In the genomic region with DNA sequence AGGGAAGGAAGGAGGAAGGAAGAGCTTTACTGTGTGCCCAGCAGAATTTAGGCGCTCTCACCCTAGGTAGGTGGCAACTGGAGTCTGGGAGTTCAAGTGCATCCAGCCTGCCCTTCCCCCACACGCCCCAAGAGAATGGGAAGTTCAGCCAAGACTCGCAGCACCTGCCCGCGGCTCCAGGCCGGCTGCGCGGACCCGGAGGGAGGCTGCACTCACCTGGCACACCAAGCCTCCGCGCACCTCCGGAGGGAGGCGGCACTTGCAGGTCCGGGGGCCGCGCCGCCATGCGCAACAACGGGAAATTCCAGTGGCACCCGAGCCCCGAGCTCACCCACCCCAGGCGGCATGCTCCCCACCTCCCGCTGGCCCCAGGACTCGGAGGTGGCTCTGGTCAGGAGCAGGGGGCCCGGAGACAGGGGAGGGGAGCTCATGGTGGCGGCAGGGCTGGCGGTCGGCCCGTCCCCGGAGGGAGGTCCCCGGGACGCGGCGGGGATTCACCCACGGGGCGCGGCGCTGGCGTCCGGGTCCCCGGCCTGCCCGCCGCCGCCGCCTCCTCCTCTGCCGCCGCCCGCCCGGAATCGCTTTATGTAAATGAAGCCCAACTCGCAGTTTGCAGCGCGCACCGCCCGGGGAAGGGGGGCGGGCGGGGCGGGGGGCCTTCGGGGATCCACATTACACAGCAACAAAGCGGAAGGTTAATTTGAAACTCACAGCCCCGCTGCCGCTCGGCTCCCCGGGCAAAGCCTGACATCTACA, we compare ENCODE assay signal across 8 cellular contexts. TPM values are rescaled to one million over a fixed set of nuclear protein-coding genes. Genes with fewer than 3 reads are reported as not detected.
DNase-seq lines count a peak whose midpoint lies in the region; TF ChIP-seq lines count a peak whose summit lies in the region.

Gene ZFHX3 (minus strand): TSS at position 593 of the 756 bp plus-strand sequence. CDS start 87,983 bp downstream, outside the sequence.

- no peak within 1 kb of the TSS for H4K91ac ChIP-seq in neuronal stem cell (ENCODE audit: low read depth, low read length, poor library complexity)

- no peaks in the 10 kb centered on the region for H3K9me3 Mint-ChIP-seq in HFFc6

- H3K27me3 ChIP-seq in neuronal stem cell (ENCODE audit: control insufficient read depth in 3 of 3, insufficient read depth in 3 of 3, low read depth in 1 of 3, low read length in 3 of 3) = peaks cover 0 to 71% (median 3%) of the 10 kb centered on the region in 3 experiments

- peaks cover 23 to 74% of the 10 kb centered on the region in 2 donors for H3K4me1 ChIP-seq in neuronal stem cell (ENCODE audit: control insufficient read depth in 2 of 2, insufficient read depth in 1 of 2, low read depth in 1 of 2, low read length in 2 of 2)

- no peak within 1 kb of the TSS for H3K4ac ChIP-seq in neuronal stem cell (ENCODE audit: low read length)

- H4K8ac ChIP-seq in neuronal stem cell (ENCODE audit: low read depth, low read length) = no peak within 1 kb of the TSS

- no CpG with 5 or more reads among the region's 64 CpGs for WGBS in neuronal stem cell (ENCODE audit: extremely low coverage in 2 of 2, insufficient read length in 2 of 2, insufficient replicate concordance in 1 of 2), 2 donors

- no peak within 1 kb of the TSS for H2BK5ac ChIP-seq in neuronal stem cell (ENCODE audit: low read length)

- peaks cover 0 to 4% of the 10 kb centered on the region in 2 donors for H3K36me3 ChIP-seq in neuronal stem cell (replicated peaks in 1 of 2; ENCODE audit: control insufficient read depth in 2 of 2, insufficient read depth in 2 of 2, low read length in 2 of 2)

- H3K4me2 ChIP-seq in neuronal stem cell (ENCODE audit: insufficient read depth, low read length, poor library complexity, severe bottlenecking) = peak within 1 kb of the TSS; percentile 85

- peak within 1 kb of the TSS; percentile 61 for H2BK120ac ChIP-seq in neuronal stem cell (ENCODE audit: low read depth, low read length)

- no peaks in the 10 kb centered on the region for H3K27me3 Mint-ChIP-seq in HFFc6 (ENCODE audit: insufficient read depth)

- peak within 1 kb of the TSS; percentile 71 for H3K9ac ChIP-seq in neuronal stem cell (ENCODE audit: low read depth, low read length, poor library complexity)

- H2AK5ac ChIP-seq in neuronal stem cell (ENCODE audit: low read depth, low read length) = peak within 1 kb of the TSS; percentile 68

- H3K23ac ChIP-seq in neuronal stem cell (ENCODE audit: low read depth, low read length, poor library complexity) = peak within 1 kb of the TSS; percentile 45

- peak within 1 kb of the TSS; percentile 48 for H2AFZ ChIP-seq in neuronal stem cell (ENCODE audit: low read length)

- H3K14ac ChIP-seq in neuronal stem cell (ENCODE audit: low read length) = no peak within 1 kb of the TSS

- H3K79me1 ChIP-seq in neuronal stem cell (ENCODE audit: low read depth, low read length) = no peaks in the 10 kb centered on the region

- peaks cover 48% of the 10 kb centered on the region for H3K4me1 Mint-ChIP-seq in HFFc6 (ENCODE audit: low read depth)

- H3K4me3 ChIP-seq in neuronal stem cell (ENCODE audit: low read length in 2 of 2) = peak within 1 kb of the TSS; percentile 52 to 77

- H3K36me3 Mint-ChIP-seq in HFFc6 (ENCODE audit: low read depth) = no peaks in the 10 kb centered on the region

- H3K18ac ChIP-seq in neuronal stem cell (ENCODE audit: low read length) = peak within 1 kb of the TSS; percentile 96

- peak within 1 kb of the TSS; percentile 64 for H2BK15ac ChIP-seq in neuronal stem cell (ENCODE audit: low read length)

- peak within 1 kb of the TSS; percentile 91 for H3K4me3 Mint-ChIP-seq in HFFc6

- peak; percentile 22; the same call in 1 of the 2 replicates for TF ChIP-seq CTCF in 22Rv1 (IDR thresholded peaks at IDR 0.05)
- no peak for TF ChIP-seq CTCF in GM10266 (IDR thresholded peaks at IDR 0.05; ENCODE audit: control insufficient read depth, insufficient read depth, low read depth, missing control alignments)
- no peak; the same call in 1 of the 2 replicates for TF ChIP-seq CTCF in HFFc6 (IDR thresholded peaks at IDR 0.05)

- H3K9me3 ChIP-seq in neuronal stem cell (replicated peaks in 1 of 2; ENCODE audit: control insufficient read depth in 2 of 2, insufficient read depth in 1 of 2, low read depth in 1 of 2, low read length in 2 of 2) = no peaks in the 10 kb centered on the region

- no peak within 1 kb of the TSS for H2BK12ac ChIP-seq in neuronal stem cell (ENCODE audit: low read length)

- H3K27ac Mint-ChIP-seq in HFFc6 = peak within 1 kb of the TSS; percentile 93

- DNase-seq in GM10266 (ENCODE audit: extremely low spot score) (peak; percentile 80), HFFc6 (peak; percentile 70), NCI-H1105 treated with DMSO at 0.1 percent for 48 hours (lab: John Stamatoyannopoulos, UW) (peak; percentile 57), glomerular endothelial cell (ENCODE audit: extremely low read depth, low read depth, low spot score) (no peak), neuronal stem cell (ENCODE audit: low spot score) (no peak), NCI-H1048 (lab: John Stamatoyannopoulos, UW) (no peak)
- peak; percentile 8 for DNase-seq in activated effector memory CD4-positive, alpha-beta T cell treated with Interleukin-2 at 50 U/mL for 16 hours

- H3K27ac ChIP-seq in 22Rv1 (peak within 1 kb of the TSS; percentile 57), neuronal stem cell (replicated peaks; ENCODE audit: low read length) (no peak within 1 kb of the TSS)

RNA-seq across cellular contexts. Expression of gene ZFHX3, which starts in this region (rescaled TPM):
- total RNA-seq in HFFc6 (2021; fragmentation: NEBNext Ultra II Directional; extraction: Animal tissue kit (Norgen Biotek cat#: 25700)) = 10 to 100 TPM; 14.5 to 25.8 (median 15.8) TPM
- total RNA-seq in glomerular endothelial cell = 13.6 and 19.8 TPM in 2 replicates
- 1.8 TPM for polyA plus RNA-seq in neuronal stem cell (2013, experiment 1 of 2)
- polyA plus RNA-seq in neuronal stem cell (2013, experiment 2 of 2) = 2.1 TPM

Comparison
In these comparisons a context has a peak if more than half of its experiments do, and no peak if none do; other contexts are left out.
1. DNase-seq: peak in GM10266 (single experiment), HFFc6 (single experiment), NCI-H1105 treated with DMSO at 0.1 percent for 48 hours (single experiment) and activated effector memory CD4-positive, alpha-beta T cell treated with Interleukin-2 at 50 U/mL for 16 hours (single experiment); none in glomerular endothelial cell (single experiment), neuronal stem cell (single experiment) and NCI-H1048 (single experiment).